In genomic region chr16:4922721-4923342, GRCh38 we compare ENCODE assay signal across 1 cellular context.
TF ChIP-seq lines count a peak whose summit lies in the region.

No MANE protein-coding gene starts in this region.

TF ChIP-seq in GM23338, 12 proteins besides CTCF, POLR2A, EP300 and RAD21 (continued from another document):
- TF ChIP-seq ZNF462 (CRISPR knock-in tag; IDR thresholded peaks at IDR 0.05) (no peak), POLR2AphosphoS5 (IDR thresholded peaks at IDR 0.05; ENCODE audit: low read depth) (no peak), JUNB (IDR thresholded peaks at IDR 0.05; ENCODE audit: unreplicated experiment) (no peak), EZH2 (IDR thresholded peaks at IDR 0.05; ENCODE audit: low read depth, unreplicated experiment) (no peak), STAT1 (IDR thresholded peaks at IDR 0.05; ENCODE audit: unreplicated experiment) (no peak), ZNF331 (CRISPR knock-in tag; IDR thresholded peaks at IDR 0.05; ENCODE audit: low read depth) (no peak), REST (IDR thresholded peaks at IDR 0.05; ENCODE audit: unreplicated experiment) (no peak), ZNF114 (CRISPR knock-in tag; IDR thresholded peaks at IDR 0.05) (no peak), CREB1 (CRISPR knock-in tag; IDR thresholded peaks at IDR 0.05; ENCODE audit: low read depth) (no peak), ETS1 (IDR thresholded peaks at IDR 0.05) (no peak)
